12 cellular contexts compared by ENCODE assay signal in genomic region chr12:3216097-3216496, GRCh38.
"Had no signal": no experiment of that assay in that cellular context is flagged by ENCODE, and none has a peak within 500 bp of the region (broad histone marks: within the 10 kb centered on the region; RNA-seq: fewer than 3 reads in every experiment).

No MANE protein-coding gene starts in this region.

- H3K9me3 ChIP-seq: psoas muscle, sigmoid colon had no signal

- H3K9me3 Mint-ChIP-seq: activated naive CD8-positive, alpha-beta T cell treated with anti-CD3 and anti-CD28 coated beads for 36 hours; activated T-cell treated with anti-CD3 and anti-CD28 coated beads, Interleukin-2, amount 50 U/mL, for 4 hours; natural killer cell treated with Interleukin-12 subunit alpha and Interleukin-12 subunit beta and Interleukin-15 and Interleukin-18, amount 100 ng/mL, for 72 hours had no signal

- H3K27me3 ChIP-seq: sigmoid colon had no signal

- H3K27ac Mint-ChIP-seq: activated naive CD8-positive, alpha-beta T cell treated with anti-CD3 and anti-CD28 coated beads for 36 hours had no signal

- ATAC-seq: activated T-cell treated with anti-CD3 and anti-CD28 coated beads, Interleukin-2, amount 50 U/mL, for 4 hours; natural killer cell treated with Interleukin-12 subunit alpha and Interleukin-12 subunit beta and Interleukin-15 and Interleukin-18, amount 100 ng/mL, for 72 hours; psoas muscle; stimulated activated naive CD8-positive, alpha-beta T cell treated with anti-CD3 and anti-CD28 coated beads, Interleukin-15, Interleukin-2, amounts not matched to agents 100 U/mL and 50 U/mL, for 24 hours had no signal

- H3K36me3 ChIP-seq: sigmoid colon had no signal

- DNase-seq: activated CD4-positive, alpha-beta T cell treated with anti-CD3 and anti-CD28 coated beads for 1 hour; activated CD4-positive, alpha-beta T cell treated with anti-CD3 and anti-CD28 coated beads, Interleukin-2, amount 50 U/mL, for 48 hours; activated effector memory CD4-positive, alpha-beta T cell treated with anti-CD3 and anti-CD28 coated beads, Interleukin-2, amount 50 U/mL, for 16 hours; activated naive CD8-positive, alpha-beta T cell treated with anti-CD3 and anti-CD28 coated beads for 36 hours; activated T-cell treated with anti-CD3 and anti-CD28 coated beads, Interleukin-2, amount 50 U/mL, for 4 hours; foreskin melanocyte; nucleus accumbens; psoas muscle; sigmoid colon; stimulated activated CD4-positive, alpha-beta T cell treated with anti-CD3 and anti-CD28 coated beads, Interleukin-12 subunit alpha, Interleukin-12 subunit beta, amount 100 ng/mL, for 4 hours; stimulated activated naive CD8-positive, alpha-beta T cell treated with anti-CD3 and anti-CD28 coated beads, Interleukin-15, Interleukin-2, amounts not matched to agents 100 U/mL and 50 U/mL, for 24 hours had no signal

- H3K27me3 Mint-ChIP-seq: activated naive CD8-positive, alpha-beta T cell treated with anti-CD3 and anti-CD28 coated beads for 36 hours had no signal

- H3K36me3 Mint-ChIP-seq: activated naive CD8-positive, alpha-beta T cell treated with anti-CD3 and anti-CD28 coated beads for 36 hours; natural killer cell treated with Interleukin-12 subunit alpha and Interleukin-12 subunit beta and Interleukin-15 and Interleukin-18, amount 100 ng/mL, for 72 hours had no signal

- H3K4me1 Mint-ChIP-seq: activated naive CD8-positive, alpha-beta T cell treated with anti-CD3 and anti-CD28 coated beads for 36 hours had no signal

- H3K4me3 ChIP-seq: psoas muscle, sigmoid colon had no signal

- H3K4me3 Mint-ChIP-seq: activated naive CD8-positive, alpha-beta T cell treated with anti-CD3 and anti-CD28 coated beads for 36 hours; activated T-cell treated with anti-CD3 and anti-CD28 coated beads, Interleukin-2, amount 50 U/mL, for 4 hours; natural killer cell treated with Interleukin-12 subunit alpha and Interleukin-12 subunit beta and Interleukin-15 and Interleukin-18, amount 100 ng/mL, for 72 hours had no signal
